1 cellular context compared by ENCODE assay signal in the genomic region with DNA sequence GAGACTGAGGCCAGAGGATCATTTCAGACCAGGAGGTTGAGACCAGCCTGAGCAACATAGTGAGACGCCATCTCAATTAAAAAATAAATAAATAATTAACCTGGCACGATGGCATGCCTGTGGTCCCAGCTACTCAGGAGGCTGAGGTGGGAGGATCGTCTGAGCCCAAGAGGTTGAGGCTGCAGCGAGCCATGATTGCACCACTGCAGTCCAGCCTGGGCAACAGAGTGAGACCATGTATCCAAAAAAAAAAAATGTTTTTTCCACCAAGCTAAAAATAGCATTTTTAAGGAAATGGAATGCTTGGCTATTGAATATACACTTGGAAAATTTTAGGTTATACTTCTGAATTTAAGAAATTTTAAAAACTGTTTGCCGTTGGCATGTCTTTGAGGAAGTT.
TF ChIP-seq lines count a peak whose summit lies in the region.

No MANE protein-coding gene starts in this region.

TF ChIP-seq in endothelial cell of umbilical vein, 7 proteins besides CTCF, POLR2A, EP300 and RAD21:
- TF ChIP-seq POLR2AphosphoS5 (IDR thresholded peaks at IDR 0.05; ENCODE audit: insufficient read depth, low read depth, low read length), result peak; percentile 13
- TF ChIP-seq, protein P1, sequence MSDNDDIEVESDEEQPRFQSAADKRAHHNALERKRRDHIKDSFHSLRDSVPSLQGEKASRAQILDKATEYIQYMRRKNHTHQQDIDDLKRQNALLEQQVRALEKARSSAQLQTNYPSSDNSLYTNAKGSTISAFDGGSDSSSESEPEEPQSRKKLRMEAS (IDR thresholded peaks at IDR 0.05; ENCODE audit: insufficient read depth, insufficient read length), result no peak
